8 cellular contexts compared by ENCODE assay signal in the genomic region with DNA sequence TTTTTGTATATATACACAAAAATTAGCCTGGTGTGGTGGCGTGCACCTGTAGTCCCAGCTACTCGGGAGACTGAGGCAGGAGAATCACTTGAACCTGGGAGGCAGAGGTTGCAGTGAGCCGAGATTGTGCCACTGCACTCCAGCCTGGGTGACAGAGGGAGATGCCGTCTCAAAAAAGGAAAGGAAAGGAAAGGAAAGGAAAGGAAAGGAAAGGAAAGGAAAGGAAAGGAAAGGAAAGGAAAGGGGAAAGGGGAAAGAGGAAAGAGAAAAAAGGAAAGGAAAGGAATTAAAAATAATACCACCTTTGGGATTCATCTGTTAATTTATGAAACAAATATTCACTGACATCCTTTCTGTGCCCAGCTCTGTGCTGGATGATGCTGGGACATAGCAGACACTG. TPM values are rescaled to one million over a fixed set of nuclear protein-coding genes. Genes with fewer than 3 reads are reported as not detected.
DNase-seq lines count a peak whose midpoint lies in the region; ATAC-seq and TF ChIP-seq lines count a peak whose summit lies in the region.
"Not testable (repeated sequence)": the region's sequence is repeated elsewhere in the genome, so short reads cannot be mapped to it uniquely, and the experiment has no call there.
"Had no signal": no experiment of that assay in that cellular context is flagged by ENCODE, and none has a peak within 500 bp of the region (broad histone marks: within the 10 kb centered on the region; RNA-seq: fewer than 3 reads in every experiment).

No MANE protein-coding gene starts in this region.

- peak overlapping the region; percentile 40 for H3K9ac ChIP-seq in PC-3 (ENCODE audit: low read length)
- H3K9ac ChIP-seq in SK-N-SH = not testable (repeated sequence)

- 74% methylated on average over 4 of the region's 4 CpGs for WGBS in SK-N-SH (ENCODE audit: low lambda C conversion rate)
- WGBS in mesodermal cell (ENCODE audit: insufficient coverage in 2 of 2), 2 experiments = 87 to 100% methylated on average over 1 to 4 of the region's 4 CpGs

- H3K27ac ChIP-seq in ACC112 (ENCODE audit: low read depth, low read length) (0 out of 2 replicates have a peak overlapping the region, but pooled peaks have one; percentile 64), HEK293 (ENCODE audit: extremely low read depth, low read depth, low read length) (0 out of 2 replicates have a peak overlapping the region, but pooled peaks have one; percentile 53), PC-3 (ENCODE audit: low read length) (peak overlapping the region; percentile 81), SK-N-SH (ENCODE audit: low read depth in 2 of 2, low read length in 1 of 2) (peak overlapping the region in 1 of 2 experiments; percentile 61; a peak in 1 of 4 replicates), mesodermal cell (ENCODE audit: low read depth, low read length, severe bottlenecking) (peak overlapping the region; percentile 68)

- peaks cover 11% of the 10 kb centered on the region for H3K36me3 Mint-ChIP-seq in MCF 10A (ENCODE audit: insufficient read depth, unreplicated experiment)

- H3K4me3 Mint-ChIP-seq in MCF 10A (ENCODE audit: unreplicated experiment) = peak overlapping the region; percentile 68

- not testable (repeated sequence) for TF ChIP-seq EP300 in SK-N-SH (IDR thresholded peaks at IDR 0.05; ENCODE audit: borderline replicate concordance in 1 of 2, low read depth in 1 of 2, low read length in 1 of 2)

- H3K9me2 ChIP-seq in PC-3 (replicated peaks; ENCODE audit: low read length); SK-N-SH: not testable (repeated sequence)

- H3K27me3 Mint-ChIP-seq in MCF 10A (ENCODE audit: insufficient read depth, unreplicated experiment) = peaks cover 15% of the 10 kb centered on the region

- not testable (repeated sequence) for DNase-seq in PC-3; SK-N-SH; MCF 10A (ENCODE audit: unreplicated experiment)

- POLR2A ChIA-PET in HEK293 (lab: Yijun Ruan, JAX) = interaction anchor here (0.7 to 1.7 kb wide), 2 partner anchors 28 to 132 kb away, joined by 5 read pairs; no protein-coding TSS in a partner anchor
- POLR2A ChIA-PET in PC-3 (lab: Charles Lee; ENCODE audit: unreplicated experiment) = not testable (repeated sequence)
- POLR2A ChIA-PET in SK-N-SH (lab: Yijun Ruan, JAX) = interaction anchor here (1.5 kb wide), 1 partner anchor 28 kb away, joined by 6 read pairs; the partner anchor contains the start of gene MAP3K10
- POLR2A ChIA-PET in MCF 10A (lab: Yijun Ruan, JAX) = interaction anchor here (0.6 to 0.9 kb wide), 2 partner anchors 22 to 29 kb away, joined by 3 to 4 read pairs; no protein-coding TSS in a partner anchor

- H3K36me3 ChIP-seq in ACC112 (ENCODE audit: insufficient read depth, low read length); HEK293 (ENCODE audit: control insufficient read depth in 2 of 2, insufficient read depth in 1 of 2, low read length in 2 of 2); PC-3 (ENCODE audit: low read depth, low read length); SK-N-SH (replicated peaks in 1 of 2; ENCODE audit: control insufficient read depth in 1 of 2, insufficient read depth in 2 of 2, low read length in 1 of 2); mesodermal cell (ENCODE audit: control insufficient read depth, insufficient read depth, low read length): not testable (repeated sequence)

- not testable (repeated sequence) for H4K20me1 ChIP-seq in PC-3 (ENCODE audit: low read length); SK-N-SH (ENCODE audit: insufficient read depth)

- peaks cover 27% of the 10 kb centered on the region for H3K4me1 Mint-ChIP-seq in MCF 10A (ENCODE audit: insufficient read depth, unreplicated experiment)

- H3F3A ChIP-seq in PC-3 (ENCODE audit: low read length, unreplicated experiment) = not testable (repeated sequence)
- H3F3A ChIP-seq in SK-N-SH (replicated peaks; ENCODE audit: insufficient read depth) = peaks cover 14% of the 10 kb centered on the region

- H2AFZ ChIP-seq in ACC112 (ENCODE audit: low read length, unreplicated experiment); SK-N-SH (ENCODE audit: low read depth): not testable (repeated sequence)
- H2AFZ ChIP-seq in PC-3 (ENCODE audit: low read length) = peak overlapping the region; percentile 76; the same call in 1 of the 2 replicates

- not testable (repeated sequence) for H3K4me3 ChIP-seq in ACC112 (ENCODE audit: low read depth, low read length); HEK293 (ENCODE audit: low read depth, low read length); SK-N-SH (ENCODE audit: low read depth in 2 of 2, low read length in 1 of 2); mesodermal cell (ENCODE audit: extremely low read depth, insufficient read depth, low read length, poor library complexity, severe bottlenecking)
- H3K4me3 ChIP-seq in PC-3 (ENCODE audit: low read length) = peak overlapping the region; percentile 59; the same call in 1 of the 2 replicates

- not testable (repeated sequence) for H3K9me3 Mint-ChIP-seq in MCF 10A (ENCODE audit: unreplicated experiment)

- H3K27me3 ChIP-seq in ACC112 (ENCODE audit: insufficient read depth, low read length) = peaks cover 22% of the 10 kb centered on the region
- not testable (repeated sequence) for H3K27me3 ChIP-seq in PC-3 (ENCODE audit: low read length); SK-N-SH (ENCODE audit: insufficient read depth)

- not testable (repeated sequence) for BruUV-seq in PC-3 (replicated peaks; lab: Mats Ljungman, UMichigan); MCF 10A (replicated peaks; lab: Mats Ljungman, UMichigan)

- not testable (repeated sequence) for H3K79me2 ChIP-seq in ACC112 (ENCODE audit: control insufficient read depth, insufficient read depth, low read length, unreplicated experiment); PC-3 (ENCODE audit: low read length); SK-N-SH (ENCODE audit: insufficient read depth)

- not testable (repeated sequence) for H3K9me3 ChIP-seq in HEK293 (ENCODE audit: control insufficient read depth, insufficient read depth, low read depth, low read length); PC-3 (ENCODE audit: low read length); SK-N-SH; mesodermal cell (ENCODE audit: control insufficient read depth, low read length)

- not testable (repeated sequence) for TF ChIP-seq RAD21 in SK-N-SH (IDR thresholded peaks at IDR 0.05; ENCODE audit: low read length)

- H3K4me1 ChIP-seq in ACC112 (ENCODE audit: control insufficient read depth, insufficient read depth, low read length, unreplicated experiment); SK-N-SH (ENCODE audit: control insufficient read depth in 1 of 2, insufficient read depth in 2 of 2, low read depth in 1 of 2, low read length in 1 of 2); mesodermal cell (ENCODE audit: control insufficient read depth, insufficient read depth, low read length, poor library complexity, severe bottlenecking): not testable (repeated sequence)
- H3K4me1 ChIP-seq in HEK293 (ENCODE audit: control insufficient read depth, insufficient read depth, low read length) (peaks cover 18% of the 10 kb centered on the region), PC-3 (ENCODE audit: insufficient read depth, low read length) (peaks cover 24% of the 10 kb centered on the region)

- not testable (repeated sequence) for TF ChIP-seq CTCF in HEK293 (tag by site-specific recombination; IDR thresholded peaks at IDR 0.05); PC-3 (conservative IDR thresholded peaks at IDR 0.05; ENCODE audit: low read depth, low read length); SK-N-SH (IDR thresholded peaks at IDR 0.05); MCF 10A (IDR thresholded peaks at IDR 0.05; ENCODE audit: unreplicated experiment)

- H3K4me2 ChIP-seq in PC-3 (ENCODE audit: low read length) = peak overlapping the region; percentile 68
- peak overlapping the region; percentile 60 for H3K4me2 ChIP-seq in SK-N-SH

- ATAC-seq in PC-3 = not testable (repeated sequence)

- CTCF ChIA-PET in HEK293 (lab: Yijun Ruan, JAX) = interaction anchor here (0.6 to 5.1 kb wide), 12 partner anchors 8 to 672 kb away, joined by 3 to 52 read pairs (median 3); no protein-coding TSS in a partner anchor
- CTCF ChIA-PET in PC-3 (lab: Charles Lee) = interaction anchor here (0.6 kb wide), 1 partner anchor 29 kb away, joined by 3 read pairs; no protein-coding TSS in a partner anchor
- CTCF ChIA-PET in SK-N-SH (lab: Yijun Ruan, JAX) = interaction anchor here (0.6 to 5.6 kb wide), 11 partner anchors 9 to 468 kb away, joined by 3 to 41 read pairs (median 9); partner anchors contain the start of genes CCNP, MAP3K10 and SERTAD3
- CTCF ChIA-PET in MCF 10A (lab: Yijun Ruan, JAX) = interaction anchor here (0.5 to 4.2 kb wide), 4 partner anchors 26 to 547 kb away, joined by 3 to 36 read pairs (median 4); no protein-coding TSS in a partner anchor

- intact Hi-C loops in PC-3 (cut with micrococcal nuclease); MCF 10A (cut with micrococcal nuclease): not testable (repeated sequence)

- H3K27ac Mint-ChIP-seq in MCF 10A (ENCODE audit: low read depth, unreplicated experiment) = not testable (repeated sequence)

TF ChIP-seq in HEK293, 187 proteins besides CTCF, POLR2A, EP300 and RAD21 (continues in another document):
- peak; percentile 49; the same call in 1 of the 2 replicates for TF ChIP-seq YY2 (tag by site-specific recombination; IDR thresholded peaks at IDR 0.05)

RNA-seq across cellular contexts. Expression of gene TTC9B, which starts 0.8 kb away (rescaled TPM):
- total RNA-seq in PC-3 (2014; rRNA removed) = 0.15 and 0.17 TPM in 2 replicates
- polyA plus RNA-seq in SK-N-SH (2012; rRNA removed) = 0.30 and 0.52 TPM in 2 replicates
- polyA plus RNA-seq in SK-N-SH (2012; cell fraction: cytosol; rRNA removed) = 0.42 and 0.89 TPM in 2 replicates
- 1.5 and 3.5 TPM in 2 replicates for polyA plus RNA-seq in SK-N-SH (2012; cell fraction: nucleus; rRNA removed)
- total RNA-seq in MCF 10A (2022) = not detected in 2 replicates
- 0.37 TPM for polyA plus RNA-seq in mesodermal cell (2013, experiment 1 of 2)
- 0.25 TPM for polyA plus RNA-seq in mesodermal cell (2013, experiment 2 of 2)
- total RNA-seq: CD4-positive, alpha-beta memory T cell had no signal
- polyA plus RNA-seq: BJ; CD4-positive, alpha-beta memory T cell had no signal

RNA-seq across cellular contexts. Expression of gene CCNP, which starts 7.5 kb away (rescaled TPM):
- not detected in 2 replicates for total RNA-seq in PC-3 (2014; rRNA removed)
- 0.08 and 0.21 TPM in 2 replicates for polyA plus RNA-seq in SK-N-SH (2012; rRNA removed)
- 0.01 TPM in 2 replicates for polyA plus RNA-seq in SK-N-SH (2012; cell fraction: cytosol; rRNA removed)
- polyA plus RNA-seq in SK-N-SH (2012; cell fraction: nucleus; rRNA removed) = 1.5 and 1.7 TPM in 2 replicates
- 2.1 and 2.2 TPM in 2 replicates for total RNA-seq in MCF 10A (2022)
- polyA plus RNA-seq in mesodermal cell (2013, experiment 1 of 2) = not detected
- polyA plus RNA-seq in mesodermal cell (2013, experiment 2 of 2) = not detected
- polyA plus RNA-seq: CD4-positive, alpha-beta memory T cell had no signal

RNA-seq across cellular contexts. Expression of gene MAP3K10, which starts 27.8 kb away (rescaled TPM):
- total RNA-seq in PC-3 (2014; rRNA removed) (11.2 and 13.0 TPM in 2 replicates), MCF 10A (2022) (17.1 and 23.2 TPM in 2 replicates)
- polyA plus RNA-seq in SK-N-SH (2012; rRNA removed) = 10.7 and 11.9 TPM in 2 replicates
- 3.8 and 5.8 TPM in 2 replicates for polyA plus RNA-seq in SK-N-SH (2012; cell fraction: cytosol; rRNA removed)
- polyA plus RNA-seq in SK-N-SH (2012; cell fraction: nucleus; rRNA removed) = 45.1 and 47.4 TPM in 2 replicates
- polyA plus RNA-seq in mesodermal cell (2013, experiment 1 of 2) = 15.5 TPM
- polyA plus RNA-seq in mesodermal cell (2013, experiment 2 of 2) = 14.8 TPM
